ENCODE assay signal across 16 cellular contexts in the genomic region with DNA sequence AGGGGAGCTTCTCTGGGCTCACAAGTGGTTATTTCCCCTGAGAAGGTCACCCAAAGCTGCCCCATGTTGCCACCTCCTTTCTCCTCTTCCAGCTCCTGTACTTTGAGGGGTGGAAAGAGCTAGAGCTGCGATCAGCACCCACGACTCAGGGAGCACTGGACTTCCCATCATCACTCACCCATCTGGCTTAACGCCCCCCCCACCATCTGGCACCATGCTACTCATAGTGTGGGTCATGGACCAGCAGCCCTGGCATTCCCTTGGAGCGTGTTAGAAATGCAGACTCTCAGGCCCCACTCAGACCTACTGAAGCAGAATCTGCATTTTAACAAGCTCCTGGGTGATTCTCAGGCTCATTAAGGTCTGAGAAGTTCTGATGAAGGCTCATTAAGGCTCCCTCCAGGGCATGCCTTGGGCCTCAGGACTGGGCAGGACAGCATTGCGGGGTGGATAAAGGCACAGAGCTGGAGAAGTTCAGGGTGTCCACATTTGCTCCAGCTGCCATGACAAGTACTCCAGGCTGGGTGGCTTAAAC.
DNase-seq lines count a peak whose midpoint lies in the region; ATAC-seq and TF ChIP-seq lines count a peak whose summit lies in the region.
"Had no signal": no experiment of that assay in that cellular context is flagged by ENCODE, and none has a peak within 500 bp of the region (broad histone marks: within the 10 kb centered on the region; RNA-seq: fewer than 3 reads in every experiment).

No MANE protein-coding gene starts in this region.

- no peak overlapping the region for H3K9ac ChIP-seq in neuronal stem cell (ENCODE audit: low read depth, low read length, poor library complexity)

- no peaks in the 10 kb centered on the region for H3K36me3 ChIP-seq in right atrium auricular region
- no peaks in the 10 kb centered on the region for H3K36me3 ChIP-seq in neuronal stem cell (replicated peaks in 1 of 2; ENCODE audit: control insufficient read depth in 2 of 2, insufficient read depth in 2 of 2, low read length in 2 of 2)

- H3K14ac ChIP-seq in neuronal stem cell (ENCODE audit: low read length): no peak overlapping the region

- H3K9me3 ChIP-seq in right atrium auricular region (no peaks in the 10 kb centered on the region), neuronal stem cell (replicated peaks in 1 of 2; ENCODE audit: control insufficient read depth in 2 of 2, insufficient read depth in 1 of 2, low read depth in 1 of 2, low read length in 2 of 2) (no peaks in the 10 kb centered on the region)

- H4K91ac ChIP-seq in neuronal stem cell (ENCODE audit: low read depth, low read length, poor library complexity): no peak overlapping the region

- H2BK120ac ChIP-seq in neuronal stem cell (ENCODE audit: low read depth, low read length): no peak overlapping the region

- H3K27me3 ChIP-seq in right atrium auricular region (no peaks in the 10 kb centered on the region), neuronal stem cell (ENCODE audit: control insufficient read depth in 3 of 3, insufficient read depth in 3 of 3, low read depth in 1 of 3, low read length in 3 of 3) (peaks cover 0 to 8% (median 0%) of the 10 kb centered on the region in 3 experiments)

- no peak overlapping the region for H2BK5ac ChIP-seq in neuronal stem cell (ENCODE audit: low read length)

- H3K79me1 ChIP-seq in neuronal stem cell (ENCODE audit: low read depth, low read length): no peaks in the 10 kb centered on the region

- WGBS in neuronal stem cell (ENCODE audit: extremely low coverage in 2 of 2, insufficient read length in 2 of 2, insufficient replicate concordance in 1 of 2), 2 donors: no CpG with 5 or more reads among the region's 5 CpGs

- H4K8ac ChIP-seq in neuronal stem cell (ENCODE audit: low read depth, low read length): no peak overlapping the region

- no peak overlapping the region for H2BK15ac ChIP-seq in neuronal stem cell (ENCODE audit: low read length)

- H3K27ac ChIP-seq in right atrium auricular region (no peak overlapping the region), neuronal stem cell (replicated peaks; ENCODE audit: low read length) (no peak overlapping the region)
- H3K27ac ChIP-seq: 22Rv1 had no signal

- intact Hi-C loops in left ventricle myocardium superior (cut with micrococcal nuclease): no loop called here

- no peak overlapping the region for H3K23ac ChIP-seq in neuronal stem cell (ENCODE audit: low read depth, low read length, poor library complexity)

- H2AFZ ChIP-seq in neuronal stem cell (ENCODE audit: low read length): no peak overlapping the region
- H2AFZ ChIP-seq: GM23338 had no signal

- no peak overlapping the region for H2BK12ac ChIP-seq in neuronal stem cell (ENCODE audit: low read length)

- ATAC-seq in left ventricle myocardium superior: no peak
- ATAC-seq: GM23338, HCT116 had no signal

- H3K18ac ChIP-seq in neuronal stem cell (ENCODE audit: low read length): no peak overlapping the region

- H3K4me3 ChIP-seq in right atrium auricular region (no peak overlapping the region), neuronal stem cell (ENCODE audit: low read length in 2 of 2) (no peak overlapping the region)
- H3K4me3 ChIP-seq: GM23338 had no signal

- H3K4ac ChIP-seq in neuronal stem cell (ENCODE audit: low read length): no peak overlapping the region

- peak; percentile 9 for DNase-seq in activated CD8-positive, alpha-beta memory T cell treated with anti-CD3 and anti-CD28 coated beads for 24 hours
- DNase-seq in activated CD8-positive, alpha-beta memory T cell treated with anti-CD3 and anti-CD28 coated beads, Interleukin-2, amount 50 U/mL, for 4 hours: no peak
- DNase-seq in right atrium auricular region (ENCODE audit: low spot score): peak; percentile 53
- no peak for DNase-seq in left ventricle myocardium superior
- no peak for DNase-seq in neuronal stem cell (ENCODE audit: low spot score)
- no peak for DNase-seq in AML-193 (lab: John Stamatoyannopoulos, UW)
- DNase-seq: Calu3; CD4-positive, alpha-beta memory T cell; COR-L47; DMS53; DMS79 treated with DMSO at 0.1 percent for 48 hours; GF-D8; H9 had no signal

- peak overlapping the region; percentile 32 for H2AK5ac ChIP-seq in neuronal stem cell (ENCODE audit: low read depth, low read length)

- no peak overlapping the region for H3K4me2 ChIP-seq in neuronal stem cell (ENCODE audit: insufficient read depth, low read length, poor library complexity, severe bottlenecking)
- H3K4me2 ChIP-seq: GM23338 had no signal

- no peak for TF ChIP-seq CTCF in right atrium auricular region (IDR thresholded peaks at IDR 0.05)

- H3K4me1 ChIP-seq in right atrium auricular region (peaks cover 0 to 23% of the 10 kb centered on the region in 2 donors), neuronal stem cell (ENCODE audit: control insufficient read depth in 2 of 2, insufficient read depth in 1 of 2, low read depth in 1 of 2, low read length in 2 of 2) (no peaks in the 10 kb centered on the region)

Comparison
In these comparisons a context has a peak if more than half of its experiments do, and no peak if none do; other contexts are left out.
1. DNase-seq: peak in activated CD8-positive, alpha-beta memory T cell treated with anti-CD3 and anti-CD28 coated beads for 24 hours (single experiment) and right atrium auricular region (single experiment); none in activated CD8-positive, alpha-beta memory T cell treated with anti-CD3 and anti-CD28 coated beads, Interleukin-2, amount 50 U/mL, for 4 hours (single experiment), left ventricle myocardium superior (single experiment), neuronal stem cell (single experiment) and AML-193 (0 of 2).